In the genomic region with DNA sequence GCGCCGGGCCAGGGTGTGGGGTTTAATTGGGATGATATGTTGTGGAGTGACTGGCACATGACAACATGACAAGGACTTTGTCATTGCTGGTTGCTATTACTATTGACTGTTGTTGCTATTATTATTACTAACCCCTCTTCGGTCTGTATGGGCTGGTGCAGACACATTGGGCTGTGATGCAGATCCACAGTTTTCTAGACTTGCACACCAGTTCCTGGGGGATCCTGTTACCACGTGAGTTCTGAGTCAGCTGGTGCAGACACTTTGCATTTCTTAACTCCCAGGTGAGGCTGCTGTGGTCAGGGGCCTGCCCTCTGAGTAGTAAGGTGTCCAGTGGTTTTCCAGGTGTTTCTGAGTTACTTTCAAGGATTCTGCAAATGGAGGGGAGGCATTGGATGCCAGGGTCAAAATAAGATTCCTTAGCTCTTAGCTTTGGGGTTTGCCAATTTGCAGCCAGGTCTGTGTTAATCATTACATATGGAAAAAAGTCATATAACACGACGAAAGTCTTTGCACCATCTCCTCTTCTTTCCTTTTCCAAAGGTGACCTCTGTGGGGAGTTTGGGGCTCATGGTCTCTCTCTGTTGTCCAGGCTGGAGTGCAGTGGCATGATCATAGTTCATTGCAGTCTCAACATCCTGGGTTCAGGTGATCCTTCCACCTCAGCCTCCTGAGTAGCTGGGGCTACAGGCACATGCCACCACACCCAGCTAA, we compare ENCODE assay signal across 15 cellular contexts. TPM values are rescaled to one million over a fixed set of nuclear protein-coding genes. Genes with fewer than 3 reads are reported as not detected.
"Had no signal": no experiment of that assay in that cellular context is flagged by ENCODE, and none has a peak within 500 bp of the region (broad histone marks: within the 10 kb centered on the region; RNA-seq: fewer than 3 reads in every experiment).

No MANE protein-coding gene starts in this region.

- H3K36me3 Mint-ChIP-seq: activated naive CD4-positive, alpha-beta T cell treated with anti-CD3 and anti-CD28 coated beads, Interleukin-2, amount 10 ng/mL, durations not matched to agents 7 days and 5 days had no signal

- ATAC-seq: activated CD4-positive, alpha-beta T cell treated with anti-CD3 and anti-CD28 coated beads for 36 hours; activated CD8-positive, alpha-beta T cell treated with anti-CD3 and anti-CD28 coated beads for 36 hours had no signal

- H3K27ac Mint-ChIP-seq: activated CD4-positive, alpha-beta T cell treated with anti-CD3 and anti-CD28 coated beads for 36 hours; activated CD8-positive, alpha-beta T cell treated with anti-CD3 and anti-CD28 coated beads for 36 hours; activated naive CD4-positive, alpha-beta T cell treated with anti-CD3 and anti-CD28 coated beads, Interleukin-2, amount 10 ng/mL, durations not matched to agents 7 days and 5 days; activated T-helper 1 cell treated with anti-CD3 and anti-CD28 coated beads, Interleukin-12 subunit alpha, Interleukin-12 subunit beta, Interleukin-2, Interleukin-4 antibody, amounts not matched to agents 30 ng/mL and 10 ng/mL and 1 ng/mL, durations not matched to agents 14 hours and 24 hours and 36 hours had no signal

- DNase-seq: activated CD4-positive, alpha-beta T cell treated with anti-CD3 and anti-CD28 coated beads for 36 hours; activated CD8-positive, alpha-beta memory T cell treated with anti-CD3 and anti-CD28 coated beads, Interleukin-2, amount 50 U/mL, for 4 hours; activated CD8-positive, alpha-beta T cell treated with anti-CD3 and anti-CD28 coated beads for 36 hours; activated naive CD4-positive, alpha-beta T cell treated with anti-CD3 and anti-CD28 coated beads, Interleukin-2, amount 10 ng/mL, durations not matched to agents 7 days and 5 days; adrenal gland; dermis blood vessel endothelial cell; esophagus squamous epithelium; foreskin fibroblast; head of caudate nucleus; islet precursor cell; stimulated activated naive CD4-positive, alpha-beta T cell treated with Interleukin-2 at 50 U/mL for 16 hours; T1000 had no signal

- H3K36me3 ChIP-seq: adrenal gland, right atrium auricular region had no signal

- H3K4me3 Mint-ChIP-seq: activated CD4-positive, alpha-beta T cell treated with anti-CD3 and anti-CD28 coated beads for 36 hours; activated CD8-positive, alpha-beta T cell treated with anti-CD3 and anti-CD28 coated beads for 36 hours; activated naive CD4-positive, alpha-beta T cell treated with anti-CD3 and anti-CD28 coated beads, Interleukin-2, amount 10 ng/mL, durations not matched to agents 7 days and 5 days; activated T-helper 1 cell treated with anti-CD3 and anti-CD28 coated beads, Interleukin-12 subunit alpha, Interleukin-12 subunit beta, Interleukin-2, Interleukin-4 antibody, amounts not matched to agents 30 ng/mL and 10 ng/mL and 1 ng/mL, durations not matched to agents 14 hours and 24 hours and 36 hours had no signal

- H3K27me3 Mint-ChIP-seq: activated CD4-positive, alpha-beta T cell treated with anti-CD3 and anti-CD28 coated beads for 36 hours; activated CD8-positive, alpha-beta T cell treated with anti-CD3 and anti-CD28 coated beads for 36 hours; activated naive CD4-positive, alpha-beta T cell treated with anti-CD3 and anti-CD28 coated beads, Interleukin-2, amount 10 ng/mL, durations not matched to agents 7 days and 5 days had no signal

- H3K27ac ChIP-seq: adrenal gland, right atrium auricular region, SJSA1 had no signal

- H3K9me3 Mint-ChIP-seq: activated CD8-positive, alpha-beta T cell treated with anti-CD3 and anti-CD28 coated beads for 36 hours; activated naive CD4-positive, alpha-beta T cell treated with anti-CD3 and anti-CD28 coated beads, Interleukin-2, amount 10 ng/mL, durations not matched to agents 7 days and 5 days; activated T-helper 1 cell treated with anti-CD3 and anti-CD28 coated beads, Interleukin-12 subunit alpha, Interleukin-12 subunit beta, Interleukin-2, Interleukin-4 antibody, amounts not matched to agents 30 ng/mL and 10 ng/mL and 1 ng/mL, durations not matched to agents 14 hours and 24 hours and 36 hours had no signal

- H3K27me3 ChIP-seq: adrenal gland, esophagus squamous epithelium, right atrium auricular region, SJSA1 had no signal

- H3K9me3 ChIP-seq: adrenal gland, esophagus squamous epithelium, right atrium auricular region, SJSA1 had no signal

- H3K4me1 ChIP-seq: SJSA1 had no signal

- H3K4me3 ChIP-seq: adrenal gland, esophagus squamous epithelium, right atrium auricular region, SJSA1 had no signal

RNA-seq across cellular contexts. Expression of gene ZNF541, which starts 55.3 kb away (rescaled TPM):
- total RNA-seq: SJSA1 had no signal
